1 cellular context compared by ENCODE assay signal in the genomic region with DNA sequence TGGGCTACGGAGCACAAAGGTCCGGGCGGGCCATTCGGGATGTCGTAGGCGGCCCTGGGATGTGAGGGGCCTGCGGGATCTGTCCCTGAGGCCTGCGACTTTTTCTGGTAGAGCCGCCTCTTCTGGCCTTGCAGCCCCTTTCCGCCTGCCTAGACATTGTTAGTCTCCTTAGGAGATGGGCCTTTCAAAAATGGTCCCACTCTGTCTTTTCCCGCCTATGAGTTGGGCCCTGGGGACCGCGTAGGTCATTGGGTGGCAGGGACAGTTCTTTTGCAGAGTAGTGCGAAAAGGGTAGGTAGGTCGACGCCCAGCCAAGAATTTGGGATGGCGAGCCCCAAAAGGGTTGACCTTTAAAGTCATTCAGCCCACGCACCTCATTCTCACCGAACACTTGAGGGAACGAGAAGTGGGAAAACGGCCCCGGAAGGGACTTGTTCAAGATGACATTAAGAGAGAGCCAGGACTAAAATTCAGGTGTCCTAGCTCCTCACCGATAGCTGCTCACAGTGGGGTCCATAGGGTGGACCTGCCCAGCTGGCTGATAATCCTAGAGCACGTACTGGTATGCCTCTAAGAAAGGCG.
TF ChIP-seq lines count a peak whose summit lies in the region.

No MANE protein-coding gene starts in this region.

TF ChIP-seq in H1, 55 proteins besides CTCF, POLR2A, EP300 and RAD21 (continued from another document):
- TF ChIP-seq, protein P1, sequence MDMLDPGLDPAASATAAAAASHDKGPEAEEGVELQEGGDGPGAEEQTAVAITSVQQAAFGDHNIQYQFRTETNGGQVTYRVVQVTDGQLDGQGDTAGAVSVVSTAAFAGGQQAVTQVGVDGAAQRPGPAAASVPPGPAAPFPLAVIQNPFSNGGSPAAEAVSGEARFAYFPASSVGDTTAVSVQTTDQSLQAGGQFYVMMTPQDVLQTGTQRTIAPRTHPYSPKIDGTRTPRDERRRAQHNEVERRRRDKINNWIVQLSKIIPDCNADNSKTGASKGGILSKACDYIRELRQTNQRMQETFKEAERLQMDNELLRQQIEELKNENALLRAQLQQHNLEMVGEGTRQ (IDR thresholded peaks at IDR 0.05; ENCODE audit: low read length): no peak
